8 cellular contexts compared by ENCODE assay signal in the genomic region with DNA sequence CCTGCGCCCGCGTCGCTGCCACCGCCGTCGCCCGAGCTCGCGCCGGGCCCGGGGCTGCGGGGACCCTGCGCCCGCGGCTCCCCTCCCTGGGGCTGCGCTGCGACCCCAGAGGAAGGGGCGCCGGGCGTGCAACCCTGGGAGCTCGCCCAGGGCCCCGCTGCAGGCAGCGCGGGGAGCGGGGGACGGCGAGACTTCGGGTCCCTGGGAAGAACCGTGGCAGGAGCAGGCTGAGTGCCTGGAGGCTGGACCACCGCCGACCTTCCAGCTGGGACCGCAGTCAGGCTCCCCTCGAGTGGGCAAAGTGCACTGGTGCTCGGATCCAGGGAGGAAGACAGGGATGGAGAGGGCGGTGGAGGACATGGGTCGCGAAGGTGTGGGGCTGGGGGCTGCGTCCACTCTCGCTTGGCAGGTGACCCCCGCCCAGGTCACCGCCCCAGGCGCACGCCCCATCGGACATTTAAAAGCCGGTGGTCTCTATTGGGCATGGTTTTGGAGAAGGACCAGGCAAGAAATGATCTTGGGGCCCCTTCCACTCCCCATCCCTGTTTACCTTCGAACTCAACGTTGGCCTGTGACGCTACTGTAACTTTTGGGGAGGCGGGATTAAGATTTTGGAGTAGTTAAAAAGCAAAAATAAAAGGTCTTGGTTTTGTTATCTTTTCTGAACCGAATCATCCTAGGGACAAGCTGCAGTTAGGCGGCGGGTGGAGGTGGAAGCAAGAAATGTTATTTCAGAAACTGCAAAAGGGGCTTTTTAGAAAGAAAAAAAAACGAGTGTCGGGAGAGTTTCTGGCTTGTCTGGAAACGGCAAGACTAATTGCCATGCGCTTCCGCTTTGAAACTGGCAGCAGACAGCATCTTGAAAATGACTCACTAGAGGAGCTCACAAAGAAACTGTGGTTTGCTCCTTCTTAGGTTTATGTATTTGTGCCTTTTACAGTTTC.
DNase-seq lines count a peak whose midpoint lies in the region; ATAC-seq lines count a peak whose summit lies in the region.

No MANE protein-coding gene starts in this region.

- peak overlapping the region; percentile 99 for H3K27ac Mint-ChIP-seq in stimulated activated memory B cell treated with anti-CD40 and anti-IgM and Interleukin-4, amounts not matched to agents 10 μg/mL and 1 μg/mL and 100 μg/mL, for 72 hours

- H3K27me3 ChIP-seq in muscle layer of colon (ENCODE audit: control insufficient read depth in 1 of 2, insufficient read depth in 2 of 2, low read length in 2 of 2): no peaks in the 10 kb centered on the region

- H3K27ac ChIP-seq in epithelial cell of prostate (peak overlapping the region; percentile 99), muscle layer of colon (ENCODE audit: low read depth, low read length) (peak overlapping the region; percentile 68)

- H3K4me3 Mint-ChIP-seq in stimulated activated memory B cell treated with anti-CD40 and anti-IgM and Interleukin-4, amounts not matched to agents 10 μg/mL and 1 μg/mL and 100 μg/mL, for 72 hours: peak overlapping the region; percentile 93

- no peaks in the 10 kb centered on the region for H3K36me3 ChIP-seq in muscle layer of colon (ENCODE audit: insufficient read depth, low read length)

- peak overlapping the region; percentile 85 for H3K9ac ChIP-seq in muscle layer of colon (ENCODE audit: low read length)

- DNase-seq in activated gamma-delta T cell treated with Interleukin-2 at 50 U/mL for 16 hours (peak; percentile 62), activated gamma-delta T cell (lab: John Stamatoyannopoulos, UW) (no peak), NOMO-1 treated with dmso at 0.1 percent for 144 hours (lab: John Stamatoyannopoulos, UW; ENCODE audit: unreplicated experiment) (peak; percentile 75), epithelial cell of prostate (ENCODE audit: low read depth, low spot score) (peak; percentile 80)
- DNase-seq in activated CD8-positive, alpha-beta memory T cell treated with anti-CD3 and anti-CD28 coated beads, Interleukin-2, amount 50 U/mL, for 4 hours: peak; percentile 69

- peak overlapping the region; percentile 96 to 100 for H3K4me3 ChIP-seq in muscle layer of colon (ENCODE audit: low read depth in 1 of 2, low read length in 2 of 2)

- no peaks in the 10 kb centered on the region for H3K9me3 Mint-ChIP-seq in stimulated activated memory B cell treated with anti-CD40 and anti-IgM and Interleukin-4, amounts not matched to agents 10 μg/mL and 1 μg/mL and 100 μg/mL, for 72 hours

- peak; percentile 84 for ATAC-seq in HG02943 (IDR thresholded peaks at IDR 0.05; ENCODE audit: low read depth, unreplicated experiment)
- ATAC-seq in stimulated activated memory B cell treated with anti-CD40 and anti-IgM and Interleukin-4, amounts not matched to agents 10 μg/mL and 1 μg/mL and 100 μg/mL, for 72 hours: peak; percentile 84

- H3K4me1 Mint-ChIP-seq in stimulated activated memory B cell treated with anti-CD40 and anti-IgM and Interleukin-4, amounts not matched to agents 10 μg/mL and 1 μg/mL and 100 μg/mL, for 72 hours: peaks cover 57% of the 10 kb centered on the region

- no peaks in the 10 kb centered on the region for H3K36me3 Mint-ChIP-seq in stimulated activated memory B cell treated with anti-CD40 and anti-IgM and Interleukin-4, amounts not matched to agents 10 μg/mL and 1 μg/mL and 100 μg/mL, for 72 hours

- H3K27me3 Mint-ChIP-seq in stimulated activated memory B cell treated with anti-CD40 and anti-IgM and Interleukin-4, amounts not matched to agents 10 μg/mL and 1 μg/mL and 100 μg/mL, for 72 hours: no peaks in the 10 kb centered on the region

- peaks cover 21% of the 10 kb centered on the region for H3K4me1 ChIP-seq in muscle layer of colon (ENCODE audit: insufficient read depth, low read length)

- H3K9me3 ChIP-seq in muscle layer of colon (ENCODE audit: low read length): no peaks in the 10 kb centered on the region
